18 cellular contexts compared by ENCODE assay signal in genomic region chr11:43631732-43632131, GRCh38.
"Had no signal": no experiment of that assay in that cellular context is flagged by ENCODE, and none has a peak within 500 bp of the region (broad histone marks: within the 10 kb centered on the region; RNA-seq: fewer than 3 reads in every experiment).

No MANE protein-coding gene starts in this region.

- H3K4me1 ChIP-seq: body of pancreas, thyroid gland had no signal

- FAIRE-seq: frontal cortex had no signal

- H3K27me3 ChIP-seq: body of pancreas had no signal

- H3K27ac ChIP-seq: body of pancreas, dorsolateral prefrontal cortex, thyroid gland, WERI-Rb-1 had no signal

- ATAC-seq: activated T-helper 17 cell treated with anti-CD3 and anti-CD28 coated beads, Interleukin-2, amount 50 U/mL, for 72 hours; body of pancreas; left cardiac atrium; naive thymus-derived CD8-positive, alpha-beta T cell had no signal

- H3K4me3 ChIP-seq: body of pancreas, dorsolateral prefrontal cortex, thyroid gland had no signal

- DNase-seq: activated CD4-positive, alpha-beta T cell treated with anti-CD3 and anti-CD28 coated beads, Interleukin-2, amount 50 U/mL, for 48 hours; activated naive CD4-positive, alpha-beta T cell; activated naive CD8-positive, alpha-beta T cell treated with anti-CD3 and anti-CD28 coated beads for 36 hours; activated T-cell treated with anti-CD3 and anti-CD28 coated beads for 4 hours; amygdala; body of pancreas; caudate nucleus; dorsolateral prefrontal cortex; erythroblast; head of caudate nucleus; left cardiac atrium; naive thymus-derived CD8-positive, alpha-beta T cell; stimulated activated CD4-positive, alpha-beta T cell treated with anti-CD3 and anti-CD28 coated beads, Interleukin-2, amount 100 ng/mL, for 24 hours; stimulated activated naive CD4-positive, alpha-beta T cell treated with Interleukin-2 at 50 U/mL for 16 hours; thyroid gland; WERI-Rb-1 had no signal

- H3K36me3 ChIP-seq: thyroid gland, WERI-Rb-1 had no signal

- H3K9me3 ChIP-seq: body of pancreas, thyroid gland had no signal
